ENCODE assay signal across 8 cellular contexts in genomic region chr7:74083117-74083876, GRCh38. TPM values are rescaled to one million over a fixed set of nuclear protein-coding genes. Genes with fewer than 3 reads are reported as not detected.
A peak's percentile ranks its signal among the peaks of the same experiment; 100 is the strongest.
DNase-seq lines count a peak whose midpoint lies in the region; ATAC-seq, FAIRE-seq and TF ChIP-seq lines count a peak whose summit lies in the region.

Gene LIMK1 (plus strand): TSS chr7:74083804. CDS start chr7:74083991, 187 bp downstream.

- no peak for TF ChIP-seq CTCF in kidney (IDR thresholded peaks at IDR 0.05; ENCODE audit: borderline replicate concordance, extremely low read depth, insufficient read depth)

- FAIRE-seq in kidney (lab: Jason Lieb, UNC), result no peak

- intact Hi-C loops in kidney (cut with DNase I), result no loop called here

- H3K9ac ChIP-seq in kidney (ENCODE audit: low read length in 2 of 2), result peak within 1 kb of the TSS; percentile 55 to 61

- H3K36me3 ChIP-seq in kidney (ENCODE audit: control insufficient read depth in 1 of 2, insufficient read depth in 2 of 2, low read length in 2 of 2), result no peaks in the 10 kb centered on the region

- DNase-seq in A172 (ENCODE audit: low spot score), result peak; percentile 73
- peak; percentile 86 for DNase-seq in NCI-H2227 treated with DMSO at 0.1 percent for 48 hours (lab: John Stamatoyannopoulos, UW)
- peak; percentile 87 for DNase-seq in activated CD4-positive, CD25-positive, alpha-beta regulatory T cell treated with anti-CD3 and anti-CD28 coated beads, Interleukin-2, amount 50 U/mL, for 72 hours
- peak; percentile 80 for DNase-seq in cerebellar cortex (ENCODE audit: low spot score)
- DNase-seq in kidney, result peak; percentile 93
- peak; percentile 63 to 76 (median 73) for DNase-seq in stimulated activated CD4-positive, alpha-beta T cell treated with anti-CD3 and anti-CD28 coated beads, Interleukin-12 subunit alpha, Interleukin-12 subunit beta, amount 100 ng/mL, for 48 hours (ENCODE audit: low read depth in 2 of 3, low spot score in 1 of 3)

- H3K9me3 ChIP-seq in kidney (ENCODE audit: control insufficient read depth in 1 of 2, low read length in 2 of 2), result no peaks in the 10 kb centered on the region

- peaks cover 6 to 13% of the 10 kb centered on the region in 2 donors for H3K4me1 ChIP-seq in kidney (ENCODE audit: control insufficient read depth in 1 of 2, insufficient read depth in 1 of 2, low read depth in 1 of 2, low read length in 2 of 2)

- peak; percentile 37 for ATAC-seq in GM18519 (IDR thresholded peaks at IDR 0.05; ENCODE audit: low FRiP score, unreplicated experiment)
- ATAC-seq in HG03064 (IDR thresholded peaks at IDR 0.05; ENCODE audit: low read depth, unreplicated experiment), result peak; percentile 56

- no peak within 1 kb of the TSS for H3K27ac ChIP-seq in kidney (ENCODE audit: low read depth in 2 of 2, low read length in 2 of 2)

- peak within 1 kb of the TSS; percentile 29 to 53 for H3K4me3 ChIP-seq in kidney (ENCODE audit: low read length in 2 of 2)

RNA-seq across cellular contexts. Expression of gene LIMK1, which starts in this region (rescaled TPM):
- 104 and 113 TPM in 2 replicates for total RNA-seq in A172 (2014; rRNA removed; shearing (Covaris generic))
- total RNA-seq in kidney, result 23.8 TPM
- polyA plus RNA-seq in kidney (ENCODE audit: insufficient read depth, low read depth, low replicate concordance), result 9.1 TPM
